16 cellular contexts compared by ENCODE assay signal in the genomic region with DNA sequence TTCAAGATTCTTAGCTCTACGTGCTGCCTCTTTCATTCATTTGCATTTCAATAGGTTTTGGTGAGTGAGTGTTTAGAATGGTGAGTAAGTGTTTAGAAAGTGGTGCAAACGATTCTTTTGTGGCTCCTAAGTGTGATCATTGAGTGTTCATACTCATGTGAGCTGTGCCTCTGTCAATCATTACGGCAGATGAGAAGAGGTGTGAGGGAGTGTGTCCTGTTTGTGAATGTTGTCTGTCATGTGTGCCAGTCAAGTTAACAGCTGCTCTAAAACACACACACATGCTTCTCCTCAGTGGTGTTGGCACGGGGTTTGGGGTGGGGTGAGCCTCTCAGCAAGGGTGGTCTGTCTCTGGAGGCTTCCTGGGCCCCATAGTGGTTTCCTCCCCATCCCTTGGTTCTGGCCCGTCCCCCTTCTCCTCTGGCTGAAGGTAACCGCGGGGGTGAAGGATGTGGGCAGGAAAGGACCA. TPM values are rescaled to one million over a fixed set of nuclear protein-coding genes. Genes with fewer than 3 reads are reported as not detected.
A peak's percentile ranks its signal among the peaks of the same experiment; 100 is the strongest.
DNase-seq lines count a peak whose midpoint lies in the region; ATAC-seq and TF ChIP-seq lines count a peak whose summit lies in the region.
"Had no signal": no experiment of that assay in that cellular context is flagged by ENCODE, and none has a peak within 500 bp of the region (broad histone marks: within the 10 kb centered on the region; RNA-seq: fewer than 3 reads in every experiment).

No MANE protein-coding gene starts in this region.

- H4K8ac ChIP-seq in mesendoderm (ENCODE audit: low read depth, low read length): no peak overlapping the region

- intact Hi-C loops in posterior cingulate gyrus (cut with DNase I): loop anchor here (10.0 kb wide), 1 partner anchor 394 kb away; no protein-coding TSS in a partner anchor

- no peaks in the 10 kb centered on the region for H3K9me3 ChIP-seq in SK-N-SH
- H3K9me3 ChIP-seq: gastrocnemius medialis, psoas muscle, suprapubic skin had no signal

- H2BK120ac ChIP-seq in mesendoderm (ENCODE audit: low read depth, low read length): no peak overlapping the region

- H3K27me3 ChIP-seq in GM23338 (ENCODE audit: insufficient read depth) (no peaks in the 10 kb centered on the region), mesendoderm (ENCODE audit: insufficient read depth, low read length, poor library complexity) (no peaks in the 10 kb centered on the region), SK-N-SH (ENCODE audit: insufficient read depth) (no peaks in the 10 kb centered on the region)
- H3K27me3 ChIP-seq: gastrocnemius medialis, suprapubic skin had no signal

- peaks cover 16% of the 10 kb centered on the region for H3K9me3 Mint-ChIP-seq in GM23338
- H3K9me3 Mint-ChIP-seq in activated CD4-positive, alpha-beta memory T cell treated with anti-CD3 and anti-CD28 coated beads, Interleukin-2, amount 10 ng/mL, durations not matched to agents 7 days and 5 days: peaks cover 4% of the 10 kb centered on the region

- no peaks in the 10 kb centered on the region for H3K79me2 ChIP-seq in GM23338 (replicated peaks; ENCODE audit: insufficient read depth)
- no peaks in the 10 kb centered on the region for H3K79me2 ChIP-seq in mesendoderm (ENCODE audit: control insufficient read depth, insufficient read depth, low read length)
- no peaks in the 10 kb centered on the region for H3K79me2 ChIP-seq in SK-N-SH (ENCODE audit: insufficient read depth)

- H3K18ac ChIP-seq in mesendoderm (ENCODE audit: low read length): no peak overlapping the region

- H3K36me3 ChIP-seq in GM23338 (ENCODE audit: insufficient read depth) (no peaks in the 10 kb centered on the region), mesendoderm (ENCODE audit: control insufficient read depth, insufficient read depth, low read length) (no peaks in the 10 kb centered on the region), SK-N-SH (replicated peaks in 1 of 2; ENCODE audit: control insufficient read depth in 1 of 2, insufficient read depth in 2 of 2, low read length in 1 of 2) (no peaks in the 10 kb centered on the region)
- H3K36me3 ChIP-seq: gastrocnemius medialis, suprapubic skin had no signal

- no peak overlapping the region for H3K4ac ChIP-seq in mesendoderm (ENCODE audit: low read depth, low read length)

- H2AFZ ChIP-seq in GM23338: no peak overlapping the region
- no peak overlapping the region for H2AFZ ChIP-seq in SK-N-SH (ENCODE audit: low read depth)

- peaks cover 7% of the 10 kb centered on the region; the same call in 2 of the 3 replicates for H3K36me3 Mint-ChIP-seq in GM23338 (ENCODE audit: low read depth)
- no peaks in the 10 kb centered on the region for H3K36me3 Mint-ChIP-seq in activated CD4-positive, alpha-beta memory T cell treated with anti-CD3 and anti-CD28 coated beads, Interleukin-2, amount 10 ng/mL, durations not matched to agents 7 days and 5 days (ENCODE audit: low read depth)

- H3K56ac ChIP-seq in mesendoderm (ENCODE audit: low read length): no peak overlapping the region

- H4K20me1 ChIP-seq in GM23338 (replicated peaks; ENCODE audit: insufficient read depth): no peaks in the 10 kb centered on the region
- no peaks in the 10 kb centered on the region for H4K20me1 ChIP-seq in SK-N-SH (ENCODE audit: insufficient read depth)

- no peak overlapping the region for H3K4me3 ChIP-seq in GM23338
- no peak overlapping the region for H3K4me3 ChIP-seq in mesendoderm (ENCODE audit: low read length)
- no peak overlapping the region for H3K4me3 ChIP-seq in SK-N-SH (ENCODE audit: low read depth in 2 of 2, low read length in 1 of 2)
- H3K4me3 ChIP-seq: gastrocnemius medialis, psoas muscle, suprapubic skin had no signal

- peak; percentile 39 for DNase-seq in NK-92 treated with Interleukin-12 subunit alpha and Interleukin-12 subunit beta, amount 100 ng/mL, for 24 hours (lab: John Stamatoyannopoulos, UW)
- no peak for DNase-seq in NK-92 (lab: John Stamatoyannopoulos, UW; ENCODE audit: unreplicated experiment)
- no peak for DNase-seq in GM23338 (ENCODE audit: low spot score)
- DNase-seq in activated CD4-positive, alpha-beta memory T cell treated with anti-CD3 and anti-CD28 coated beads, Interleukin-2, amount 10 ng/mL, durations not matched to agents 7 days and 5 days: peak; percentile 43
- DNase-seq in mesendoderm: no peak
- DNase-seq in posterior cingulate gyrus: no peak
- no peak for DNase-seq in SK-N-SH
- no peak for DNase-seq in DMS79 (lab: John Stamatoyannopoulos, UW)
- DNase-seq: dermis blood vessel endothelial cell, EL, gastrocnemius medialis, NCI-H1694 treated with DMSO at 0.1 percent for 48 hours, psoas muscle had no signal

- H3K4me1 Mint-ChIP-seq in GM23338: peaks cover 16% of the 10 kb centered on the region
- H3K4me1 Mint-ChIP-seq in activated CD4-positive, alpha-beta memory T cell treated with anti-CD3 and anti-CD28 coated beads, Interleukin-2, amount 10 ng/mL, durations not matched to agents 7 days and 5 days: peaks cover 52% of the 10 kb centered on the region

- POLR2A ChIA-PET in activated CD4-positive, alpha-beta memory T cell treated with anti-CD3 and anti-CD28 coated beads, Interleukin-2, amount 10 ng/mL, durations not matched to agents 7 days and 5 days (lab: Charles Lee): interaction anchor here (0.8 to 3.9 kb wide), 7 partner anchors 9 to 429 kb away, joined by 3 to 44 read pairs (median 5); partner anchors contain the start of genes KPNB1 and MYL4
- POLR2A ChIA-PET in SK-N-SH (lab: Yijun Ruan, JAX): no interaction called here

- ATAC-seq in GM23338: peak; percentile 24; the same call in 2 of the 3 replicates
- ATAC-seq: gastrocnemius medialis, Panc1, psoas muscle had no signal

- no peak overlapping the region for H2BK5ac ChIP-seq in mesendoderm (ENCODE audit: low read length)

- TF ChIP-seq RAD21 in SK-N-SH (IDR thresholded peaks at IDR 0.05; ENCODE audit: low read length): no peak

- H3K9ac ChIP-seq in mesendoderm (ENCODE audit: low read length) (no peak overlapping the region), SK-N-SH (no peak overlapping the region)

- H3K4me2 ChIP-seq in GM23338 (peak overlapping the region; percentile 34; the same call in 1 of the 2 replicates), mesendoderm (ENCODE audit: low read length) (no peak overlapping the region), SK-N-SH (no peak overlapping the region)

- no peak overlapping the region for H3K27ac Mint-ChIP-seq in GM23338
- H3K27ac Mint-ChIP-seq in activated CD4-positive, alpha-beta memory T cell treated with anti-CD3 and anti-CD28 coated beads, Interleukin-2, amount 10 ng/mL, durations not matched to agents 7 days and 5 days: peak overlapping the region; percentile 77

- TF ChIP-seq EP300 in SK-N-SH (IDR thresholded peaks at IDR 0.05; ENCODE audit: borderline replicate concordance in 1 of 2, low read depth in 1 of 2, low read length in 1 of 2): no peak

- no peaks in the 10 kb centered on the region for H3K79me1 ChIP-seq in mesendoderm (ENCODE audit: low read length)

- H3K27ac ChIP-seq in GM23338 (ENCODE audit: low read depth) (no peak overlapping the region), mesendoderm (ENCODE audit: low read depth, low read length) (no peak overlapping the region), SK-N-SH (ENCODE audit: low read depth in 2 of 2, low read length in 1 of 2) (no peak overlapping the region)
- H3K27ac ChIP-seq: gastrocnemius medialis, psoas muscle, suprapubic skin had no signal

- WGBS in mesendoderm (ENCODE audit: extremely low coverage, insufficient coverage, low lambda C conversion rate): no CpG with 5 or more reads among the region's 7 CpGs
- 72% methylated on average over 7 of the region's 7 CpGs for WGBS in SK-N-SH (ENCODE audit: low lambda C conversion rate)

- CTCF ChIA-PET in activated CD4-positive, alpha-beta memory T cell treated with anti-CD3 and anti-CD28 coated beads, Interleukin-2, amount 10 ng/mL, durations not matched to agents 7 days and 5 days (lab: Charles Lee): interaction anchor here (0.8 to 2.8 kb wide), 4 partner anchors 9 to 93 kb away, joined by 3 to 16 read pairs (median 4); no protein-coding TSS in a partner anchor
- CTCF ChIA-PET in SK-N-SH (lab: Yijun Ruan, JAX): interaction anchor here (0.7 to 8.6 kb wide), 6 partner anchors 9 to 395 kb away, joined by 3 to 57 read pairs (median 6); partner anchors contain the start of gene MYL4

- H3K23ac ChIP-seq in mesendoderm (ENCODE audit: low read length): peak overlapping the region; percentile 67

- peak overlapping the region; percentile 29 for H2AK5ac ChIP-seq in mesendoderm (ENCODE audit: low read length)

- H3K27me3 Mint-ChIP-seq in GM23338 (ENCODE audit: insufficient read depth, low read depth, poor library complexity): peaks cover 10% of the 10 kb centered on the region
- H3K27me3 Mint-ChIP-seq in activated CD4-positive, alpha-beta memory T cell treated with anti-CD3 and anti-CD28 coated beads, Interleukin-2, amount 10 ng/mL, durations not matched to agents 7 days and 5 days: no peaks in the 10 kb centered on the region

- no peaks in the 10 kb centered on the region for H3K9me2 ChIP-seq in GM23338 (ENCODE audit: insufficient read depth)
- H3K9me2 ChIP-seq in SK-N-SH: no peaks in the 10 kb centered on the region

- H3K4me1 ChIP-seq in GM23338 (ENCODE audit: insufficient read depth): peaks cover 13% of the 10 kb centered on the region
- H3K4me1 ChIP-seq in mesendoderm (ENCODE audit: control insufficient read depth, low read depth, low read length): peaks cover 6% of the 10 kb centered on the region
- peaks cover 4 to 11% of the 10 kb centered on the region in 2 experiments; a peak in 2 of 4 replicates for H3K4me1 ChIP-seq in SK-N-SH (ENCODE audit: control insufficient read depth in 1 of 2, insufficient read depth in 2 of 2, low read depth in 1 of 2, low read length in 1 of 2)
- H3K4me1 ChIP-seq: psoas muscle had no signal

- no peak for TF ChIP-seq CTCF in GM23338 (conservative IDR thresholded peaks at IDR 0.05; ENCODE audit: low read depth in 2 of 2)
- no peak for TF ChIP-seq CTCF in SK-N-SH (IDR thresholded peaks at IDR 0.05)

- H3F3A ChIP-seq in GM23338 (replicated peaks; ENCODE audit: low read depth) (no peaks in the 10 kb centered on the region), SK-N-SH (replicated peaks; ENCODE audit: insufficient read depth) (peaks cover 7% of the 10 kb centered on the region)

- H2BK15ac ChIP-seq in mesendoderm (replicated peaks; ENCODE audit: low read depth): no peak overlapping the region

- no peak overlapping the region for H3K4me3 Mint-ChIP-seq in GM23338
- no peak overlapping the region for H3K4me3 Mint-ChIP-seq in activated CD4-positive, alpha-beta memory T cell treated with anti-CD3 and anti-CD28 coated beads, Interleukin-2, amount 10 ng/mL, durations not matched to agents 7 days and 5 days

- no peak overlapping the region for H4K5ac ChIP-seq in mesendoderm (ENCODE audit: low read length)

RNA-seq across cellular contexts. Expression of gene MYL4, which starts 11.4 kb away (rescaled TPM):
- not detected in 2 replicates for total RNA-seq in GM23338 (2014; rRNA removed; shearing (Covaris generic))
- 0.44 and 2.5 TPM in 2 replicates for polyA plus RNA-seq in GM23338 (2016; fragmentation: Nextera tagmentation; extraction: Ambion mirVana)
- total RNA-seq in activated CD4-positive, alpha-beta memory T cell treated with anti-CD3 and anti-CD28 coated beads, Interleukin-2, amount 10 ng/mL, durations not matched to agents 7 days and 5 days: not detected
- 1.1 TPM for polyA plus RNA-seq in mesendoderm (2013, experiment 1 of 2)
- polyA plus RNA-seq in mesendoderm (2013, experiment 2 of 2): 1.1 TPM
- not detected in 2 replicates for polyA plus RNA-seq in SK-N-SH (2012; rRNA removed)
- polyA plus RNA-seq in SK-N-SH (2012; cell fraction: cytosol; rRNA removed): 0.04 TPM in 1 of 2 replicates, not detected in the other
- 0.23 TPM in 1 of 2 replicates, not detected in the other for polyA plus RNA-seq in SK-N-SH (2012; cell fraction: nucleus; rRNA removed)
- total RNA-seq: A673, suprapubic skin had no signal

RNA-seq across cellular contexts. Expression of gene CDC27, which starts 31.5 kb away (rescaled TPM):
- total RNA-seq in GM23338 (2014; rRNA removed; shearing (Covaris generic)): 47.9 and 49.7 TPM in 2 replicates
- polyA plus RNA-seq in GM23338 (2016; fragmentation: Nextera tagmentation; extraction: Ambion mirVana) (73.0 and 85.5 TPM in 2 replicates), SK-N-SH (2012; rRNA removed) (44.3 and 48.7 TPM in 2 replicates)
- 100 to 1,000 TPM; 138 to 140 TPM for total RNA-seq in activated CD4-positive, alpha-beta memory T cell treated with anti-CD3 and anti-CD28 coated beads, Interleukin-2, amount 10 ng/mL, durations not matched to agents 7 days and 5 days
- polyA plus RNA-seq in mesendoderm (2013, experiment 1 of 2): 48.6 TPM
- polyA plus RNA-seq in mesendoderm (2013, experiment 2 of 2): 47.5 TPM
- 49.0 and 49.4 TPM in 2 replicates for polyA plus RNA-seq in SK-N-SH (2012; cell fraction: cytosol; rRNA removed)
- 58.3 and 107 TPM in 2 replicates for polyA plus RNA-seq in SK-N-SH (2012; cell fraction: nucleus; rRNA removed)

RNA-seq across cellular contexts. Expression of gene ITGB3, which starts 33.1 kb away (rescaled TPM):
- total RNA-seq in GM23338 (2014; rRNA removed; shearing (Covaris generic)): 0.52 TPM in 1 of 2 replicates, not detected in the other
- 0.07 TPM in 1 of 2 replicates, not detected in the other for polyA plus RNA-seq in GM23338 (2016; fragmentation: Nextera tagmentation; extraction: Ambion mirVana)
- 1 to 10 TPM; 1.9 to 2.2 TPM for total RNA-seq in activated CD4-positive, alpha-beta memory T cell treated with anti-CD3 and anti-CD28 coated beads, Interleukin-2, amount 10 ng/mL, durations not matched to agents 7 days and 5 days
- not detected for polyA plus RNA-seq in mesendoderm (2013, experiment 1 of 2)
- polyA plus RNA-seq in mesendoderm (2013, experiment 2 of 2): 0.06 TPM
- 4.4 and 4.6 TPM in 2 replicates for polyA plus RNA-seq in SK-N-SH (2012; rRNA removed)
- polyA plus RNA-seq in SK-N-SH (2012; cell fraction: cytosol; rRNA removed): 2.7 and 3.7 TPM in 2 replicates
- 1.6 and 3.0 TPM in 2 replicates for polyA plus RNA-seq in SK-N-SH (2012; cell fraction: nucleus; rRNA removed)
- total RNA-seq: A673 had no signal

Comparison
In these comparisons a context has a peak if more than half of its experiments do, and no peak if none do; other contexts are left out.
1. DNase-seq: peak in NK-92 treated with Interleukin-12 subunit alpha and Interleukin-12 subunit beta, amount 100 ng/mL, for 24 hours (single experiment) and activated CD4-positive, alpha-beta memory T cell treated with anti-CD3 and anti-CD28 coated beads, Interleukin-2, amount 10 ng/mL, durations not matched to agents 7 days and 5 days (single experiment); none in NK-92 (single experiment), GM23338 (single experiment), mesendoderm (single experiment), posterior cingulate gyrus (0 of 10), SK-N-SH (single experiment) and DMS79 (single experiment).